ENCODE assay signal across 33 cellular contexts in genomic region chr13:45916036-45916435, GRCh38.
"Had no signal": no experiment of that assay in that cellular context is flagged by ENCODE, and none has a peak within 500 bp of the region (broad histone marks: within the 10 kb centered on the region; RNA-seq: fewer than 3 reads in every experiment).

No MANE protein-coding gene starts in this region.

- H3K27me3 Mint-ChIP-seq: activated CD4-positive, alpha-beta memory T cell treated with anti-CD3 and anti-CD28 coated beads for 36 hours; activated CD4-positive, alpha-beta T cell treated with anti-CD3 and anti-CD28 coated beads, Interleukin-2, amount 10 ng/mL, durations not matched to agents 24 days and 14 days; activated naive CD8-positive, alpha-beta T cell treated with anti-CD3 and anti-CD28 coated beads for 36 hours; naive thymus-derived CD4-positive, alpha-beta T cell had no signal

- DNase-seq: activated CD4-positive, alpha-beta memory T cell treated with anti-CD3 and anti-CD28 coated beads for 36 hours; activated CD4-positive, alpha-beta T cell treated with anti-CD3 and anti-CD28 coated beads, Interleukin-2, amount 10 ng/mL, durations not matched to agents 24 days and 14 days; activated CD4-positive, CD25-positive, alpha-beta regulatory T cell treated with anti-CD3 and anti-CD28 coated beads, Interleukin-2, amount 50 U/mL, for 72 hours; activated CD8-positive, alpha-beta memory T cell treated with anti-CD3 and anti-CD28 coated beads, Interleukin-2, amount 50 U/mL, for 4 hours; activated effector memory CD4-positive, alpha-beta T cell treated with anti-CD3 and anti-CD28 coated beads, Interleukin-2, amount 50 U/mL, for 16 hours; activated naive CD4-positive, alpha-beta T cell treated with anti-CD3 and anti-CD28 coated beads for 36 hours; activated naive CD8-positive, alpha-beta T cell treated with anti-CD3 and anti-CD28 coated beads for 36 hours; activated T-cell treated with anti-CD3 and anti-CD28 coated beads, Interleukin-2, amount 50 U/mL, for 1 hour; adrenal gland; cortex of kidney; effector memory CD8-positive, alpha-beta T cell; foreskin fibroblast; hippocampal formation; kidney; left colon; midbrain; naive thymus-derived CD4-positive, alpha-beta T cell; occipital lobe; right cardiac atrium; stimulated activated CD4-positive, alpha-beta T cell treated with anti-CD3 and anti-CD28 coated beads, Interleukin-2, amount 100 ng/mL, for 48 hours; stimulated activated naive CD4-positive, alpha-beta T cell treated with Interleukin-2 at 50 U/mL for 16 hours; T-helper 9 cell; testis; transverse colon had no signal

- ATAC-seq: effector memory CD8-positive, alpha-beta T cell; esophagus mucosa; left colon; naive thymus-derived CD4-positive, alpha-beta T cell; right cardiac atrium had no signal

- H3K27me3 ChIP-seq: adrenal gland, ascending aorta, testis, transverse colon had no signal

- H3K4me1 Mint-ChIP-seq: activated CD4-positive, alpha-beta T cell treated with anti-CD3 and anti-CD28 coated beads, Interleukin-2, amount 10 ng/mL, durations not matched to agents 24 days and 14 days; activated naive CD8-positive, alpha-beta T cell treated with anti-CD3 and anti-CD28 coated beads for 36 hours; brain; memory B cell; naive thymus-derived CD4-positive, alpha-beta T cell; neural crest cell had no signal

- H3K4me1 ChIP-seq: adrenal gland, ascending aorta, testis, transverse colon had no signal

- FAIRE-seq: endothelial cell of umbilical vein, kidney, urothelium cell line had no signal

- H3K36me3 Mint-ChIP-seq: activated CD4-positive, alpha-beta memory T cell treated with anti-CD3 and anti-CD28 coated beads for 36 hours; activated naive CD8-positive, alpha-beta T cell treated with anti-CD3 and anti-CD28 coated beads for 36 hours; brain; memory B cell; naive thymus-derived CD4-positive, alpha-beta T cell had no signal

- H3K36me3 ChIP-seq: adrenal gland, ascending aorta, transverse colon had no signal

- H3K79me2 ChIP-seq: parathyroid adenoma had no signal

- H3K27ac Mint-ChIP-seq: activated CD4-positive, alpha-beta memory T cell treated with anti-CD3 and anti-CD28 coated beads for 36 hours; activated CD4-positive, alpha-beta T cell treated with anti-CD3 and anti-CD28 coated beads, Interleukin-2, amount 10 ng/mL, durations not matched to agents 24 days and 14 days; activated naive CD4-positive, alpha-beta T cell treated with anti-CD3 and anti-CD28 coated beads for 36 hours; activated naive CD8-positive, alpha-beta T cell treated with anti-CD3 and anti-CD28 coated beads for 36 hours; activated T-helper 1 cell treated with anti-CD3 and anti-CD28 coated beads, Interleukin-12 subunit alpha, Interleukin-12 subunit beta, Interleukin-2, Interleukin-4 antibody, amounts not matched to agents 30 ng/mL and 10 ng/mL and 1 ng/mL, durations not matched to agents 14 hours and 24 hours and 36 hours; brain; effector memory CD8-positive, alpha-beta T cell; memory B cell had no signal

- H3K9me3 Mint-ChIP-seq: activated CD4-positive, alpha-beta memory T cell treated with anti-CD3 and anti-CD28 coated beads for 36 hours; activated CD4-positive, alpha-beta T cell treated with anti-CD3 and anti-CD28 coated beads, Interleukin-2, amount 10 ng/mL, durations not matched to agents 24 days and 14 days; activated naive CD4-positive, alpha-beta T cell treated with anti-CD3 and anti-CD28 coated beads for 36 hours; activated naive CD8-positive, alpha-beta T cell treated with anti-CD3 and anti-CD28 coated beads for 36 hours; activated T-helper 1 cell treated with anti-CD3 and anti-CD28 coated beads, Interleukin-12 subunit alpha, Interleukin-12 subunit beta, Interleukin-2, Interleukin-4 antibody, amounts not matched to agents 30 ng/mL and 10 ng/mL and 1 ng/mL, durations not matched to agents 14 hours and 24 hours and 36 hours; effector memory CD8-positive, alpha-beta T cell; memory B cell; neural crest cell had no signal

- H2AFZ ChIP-seq: parathyroid adenoma had no signal

- H3K4me3 ChIP-seq: adrenal gland, ascending aorta, testis, transverse colon had no signal

- H3K9me3 ChIP-seq: adrenal gland, ascending aorta, testis had no signal

- H3K9ac ChIP-seq: parathyroid adenoma had no signal

- H3K27ac ChIP-seq: adrenal gland, ascending aorta, parathyroid adenoma, testis, transverse colon had no signal

- H3K4me3 Mint-ChIP-seq: activated CD4-positive, alpha-beta memory T cell treated with anti-CD3 and anti-CD28 coated beads for 36 hours; activated CD4-positive, alpha-beta T cell treated with anti-CD3 and anti-CD28 coated beads, Interleukin-2, amount 10 ng/mL, durations not matched to agents 24 days and 14 days; activated naive CD4-positive, alpha-beta T cell treated with anti-CD3 and anti-CD28 coated beads for 36 hours; activated naive CD8-positive, alpha-beta T cell treated with anti-CD3 and anti-CD28 coated beads for 36 hours; activated T-helper 1 cell treated with anti-CD3 and anti-CD28 coated beads, Interleukin-12 subunit alpha, Interleukin-12 subunit beta, Interleukin-2, Interleukin-4 antibody, amounts not matched to agents 30 ng/mL and 10 ng/mL and 1 ng/mL, durations not matched to agents 14 hours and 24 hours and 36 hours; brain; effector memory CD8-positive, alpha-beta T cell; memory B cell; naive thymus-derived CD4-positive, alpha-beta T cell; neural crest cell had no signal
